2 cellular contexts compared by ENCODE assay signal in the genomic region with DNA sequence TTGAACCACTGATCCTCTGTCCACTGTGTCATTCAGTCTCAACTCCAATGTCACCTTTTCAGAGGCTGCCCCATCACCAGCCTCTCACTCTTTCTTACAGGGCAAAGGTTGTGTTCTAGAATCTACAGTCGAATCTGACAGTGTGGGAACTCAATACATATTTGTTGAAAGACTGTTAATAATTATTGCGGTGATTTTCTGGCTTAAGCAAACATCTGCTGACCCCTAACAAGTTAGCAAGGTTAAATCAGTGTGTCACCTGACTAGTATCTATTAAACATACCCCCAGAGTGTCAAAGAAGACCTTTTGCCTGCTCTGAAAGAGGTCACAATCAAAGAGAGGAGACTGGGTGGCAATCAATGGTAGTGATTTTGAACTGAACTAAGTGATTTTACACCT.
A peak's percentile ranks its signal among the peaks of the same experiment; 100 is the strongest.
TF ChIP-seq lines count a peak whose summit lies in the region.

No MANE protein-coding gene starts in this region.

TF ChIP-seq in HepG2, 621 proteins besides CTCF, POLR2A, EP300 and RAD21 (continues in another document):
- TF ChIP-seq NR3C1 (CRISPR knock-in tag; IDR thresholded peaks at IDR 0.05) (no peak), ZFP1 (CRISPR knock-in tag; IDR thresholded peaks at IDR 0.05) (no peak), ZNF775 (CRISPR knock-in tag; IDR thresholded peaks at IDR 0.05; ENCODE audit: borderline replicate concordance) (no peak), REPIN1 (CRISPR knock-in tag; IDR thresholded peaks at IDR 0.05; ENCODE audit: borderline replicate concordance, low read depth) (peak; percentile 26; the same call in 1 of the 2 replicates), ZNF33B (CRISPR knock-in tag; IDR thresholded peaks at IDR 0.05) (0 out of 2 replicates have a peak, but pooled peaks have one; percentile 16)
- TF ChIP-seq, protein P1, sequence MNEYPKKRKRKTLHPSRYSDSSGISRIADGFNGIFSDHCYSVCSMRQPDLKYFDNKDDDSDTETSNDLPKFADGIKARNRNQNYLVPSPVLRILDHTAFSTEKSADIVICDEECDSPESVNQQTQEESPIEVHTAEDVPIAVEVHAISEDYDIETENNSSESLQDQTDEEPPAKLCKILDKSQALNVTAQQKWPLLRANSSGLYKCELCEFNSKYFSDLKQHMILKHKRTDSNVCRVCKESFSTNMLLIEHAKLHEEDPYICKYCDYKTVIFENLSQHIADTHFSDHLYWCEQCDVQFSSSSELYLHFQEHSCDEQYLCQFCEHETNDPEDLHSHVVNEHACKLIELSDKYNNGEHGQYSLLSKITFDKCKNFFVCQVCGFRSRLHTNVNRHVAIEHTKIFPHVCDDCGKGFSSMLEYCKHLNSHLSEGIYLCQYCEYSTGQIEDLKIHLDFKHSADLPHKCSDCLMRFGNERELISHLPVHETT (CRISPR knock-in tag; conservative IDR thresholded peaks at IDR 0.05): no peak
- TF ChIP-seq, protein P2, sequence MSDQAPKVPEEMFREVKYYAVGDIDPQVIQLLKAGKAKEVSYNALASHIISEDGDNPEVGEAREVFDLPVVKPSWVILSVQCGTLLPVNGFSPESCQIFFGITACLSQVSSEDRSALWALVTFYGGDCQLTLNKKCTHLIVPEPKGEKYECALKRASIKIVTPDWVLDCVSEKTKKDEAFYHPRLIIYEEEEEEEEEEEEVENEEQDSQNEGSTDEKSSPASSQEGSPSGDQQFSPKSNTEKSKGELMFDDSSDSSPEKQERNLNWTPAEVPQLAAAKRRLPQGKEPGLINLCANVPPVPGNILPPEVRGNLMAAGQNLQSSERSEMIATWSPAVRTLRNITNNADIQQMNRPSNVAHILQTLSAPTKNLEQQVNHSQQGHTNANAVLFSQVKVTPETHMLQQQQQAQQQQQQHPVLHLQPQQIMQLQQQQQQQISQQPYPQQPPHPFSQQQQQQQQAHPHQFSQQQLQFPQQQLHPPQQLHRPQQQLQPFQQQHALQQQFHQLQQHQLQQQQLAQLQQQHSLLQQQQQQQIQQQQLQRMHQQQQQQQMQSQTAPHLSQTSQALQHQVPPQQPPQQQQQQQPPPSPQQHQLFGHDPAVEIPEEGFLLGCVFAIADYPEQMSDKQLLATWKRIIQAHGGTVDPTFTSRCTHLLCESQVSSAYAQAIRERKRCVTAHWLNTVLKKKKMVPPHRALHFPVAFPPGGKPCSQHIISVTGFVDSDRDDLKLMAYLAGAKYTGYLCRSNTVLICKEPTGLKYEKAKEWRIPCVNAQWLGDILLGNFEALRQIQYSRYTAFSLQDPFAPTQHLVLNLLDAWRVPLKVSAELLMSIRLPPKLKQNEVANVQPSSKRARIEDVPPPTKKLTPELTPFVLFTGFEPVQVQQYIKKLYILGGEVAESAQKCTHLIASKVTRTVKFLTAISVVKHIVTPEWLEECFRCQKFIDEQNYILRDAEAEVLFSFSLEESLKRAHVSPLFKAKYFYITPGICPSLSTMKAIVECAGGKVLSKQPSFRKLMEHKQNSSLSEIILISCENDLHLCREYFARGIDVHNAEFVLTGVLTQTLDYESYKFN (CRISPR knock-in tag; conservative IDR thresholded peaks at IDR 0.05): 0 out of 2 replicates have a peak, but pooled peaks have one; percentile 20
- TF ChIP-seq, protein P3, sequence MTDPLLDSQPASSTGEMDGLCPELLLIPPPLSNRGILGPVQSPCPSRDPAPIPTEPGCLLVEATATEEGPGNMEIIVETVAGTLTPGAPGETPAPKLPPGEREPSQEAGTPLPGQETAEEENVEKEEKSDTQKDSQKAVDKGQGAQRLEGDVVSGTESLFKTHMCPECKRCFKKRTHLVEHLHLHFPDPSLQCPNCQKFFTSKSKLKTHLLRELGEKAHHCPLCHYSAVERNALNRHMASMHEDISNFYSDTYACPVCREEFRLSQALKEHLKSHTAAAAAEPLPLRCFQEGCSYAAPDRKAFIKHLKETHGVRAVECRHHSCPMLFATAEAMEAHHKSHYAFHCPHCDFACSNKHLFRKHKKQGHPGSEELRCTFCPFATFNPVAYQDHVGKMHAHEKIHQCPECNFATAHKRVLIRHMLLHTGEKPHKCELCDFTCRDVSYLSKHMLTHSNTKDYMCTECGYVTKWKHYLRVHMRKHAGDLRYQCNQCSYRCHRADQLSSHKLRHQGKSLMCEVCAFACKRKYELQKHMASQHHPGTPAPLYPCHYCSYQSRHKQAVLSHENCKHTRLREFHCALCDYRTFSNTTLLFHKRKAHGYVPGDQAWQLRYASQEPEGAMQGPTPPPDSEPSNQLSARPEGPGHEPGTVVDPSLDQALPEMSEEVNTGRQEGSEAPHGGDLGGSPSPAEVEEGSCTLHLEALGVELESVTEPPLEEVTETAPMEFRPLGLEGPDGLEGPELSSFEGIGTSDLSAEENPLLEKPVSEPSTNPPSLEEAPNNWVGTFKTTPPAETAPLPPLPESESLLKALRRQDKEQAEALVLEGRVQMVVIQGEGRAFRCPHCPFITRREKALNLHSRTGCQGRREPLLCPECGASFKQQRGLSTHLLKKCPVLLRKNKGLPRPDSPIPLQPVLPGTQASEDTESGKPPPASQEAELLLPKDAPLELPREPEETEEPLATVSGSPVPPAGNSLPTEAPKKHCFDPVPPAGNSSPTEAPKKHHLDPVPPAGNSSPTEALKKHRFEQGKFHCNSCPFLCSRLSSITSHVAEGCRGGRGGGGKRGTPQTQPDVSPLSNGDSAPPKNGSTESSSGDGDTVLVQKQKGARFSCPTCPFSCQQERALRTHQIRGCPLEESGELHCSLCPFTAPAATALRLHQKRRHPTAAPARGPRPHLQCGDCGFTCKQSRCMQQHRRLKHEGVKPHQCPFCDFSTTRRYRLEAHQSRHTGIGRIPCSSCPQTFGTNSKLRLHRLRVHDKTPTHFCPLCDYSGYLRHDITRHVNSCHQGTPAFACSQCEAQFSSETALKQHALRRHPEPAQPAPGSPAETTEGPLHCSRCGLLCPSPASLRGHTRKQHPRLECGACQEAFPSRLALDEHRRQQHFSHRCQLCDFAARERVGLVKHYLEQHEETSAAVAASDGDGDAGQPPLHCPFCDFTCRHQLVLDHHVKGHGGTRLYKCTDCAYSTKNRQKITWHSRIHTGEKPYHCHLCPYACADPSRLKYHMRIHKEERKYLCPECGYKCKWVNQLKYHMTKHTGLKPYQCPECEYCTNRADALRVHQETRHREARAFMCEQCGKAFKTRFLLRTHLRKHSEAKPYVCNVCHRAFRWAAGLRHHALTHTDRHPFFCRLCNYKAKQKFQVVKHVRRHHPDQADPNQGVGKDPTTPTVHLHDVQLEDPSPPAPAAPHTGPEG (CRISPR knock-in tag; IDR thresholded peaks at IDR 0.05): no peak

TF ChIP-seq in K562, 482 proteins besides CTCF, POLR2A, EP300 and RAD21:
- TF ChIP-seq CBX8 (IDR thresholded peaks at IDR 0.05; ENCODE audit: borderline replicate concordance, extremely low read depth, low read depth, low read length, poor library complexity, severe bottlenecking) (no peak), KDM1A (IDR thresholded peaks at IDR 0.05) (0 out of 4 replicates have a peak, but pooled peaks have one; percentile 16 to 17)
- TF ChIP-seq, protein P4, sequence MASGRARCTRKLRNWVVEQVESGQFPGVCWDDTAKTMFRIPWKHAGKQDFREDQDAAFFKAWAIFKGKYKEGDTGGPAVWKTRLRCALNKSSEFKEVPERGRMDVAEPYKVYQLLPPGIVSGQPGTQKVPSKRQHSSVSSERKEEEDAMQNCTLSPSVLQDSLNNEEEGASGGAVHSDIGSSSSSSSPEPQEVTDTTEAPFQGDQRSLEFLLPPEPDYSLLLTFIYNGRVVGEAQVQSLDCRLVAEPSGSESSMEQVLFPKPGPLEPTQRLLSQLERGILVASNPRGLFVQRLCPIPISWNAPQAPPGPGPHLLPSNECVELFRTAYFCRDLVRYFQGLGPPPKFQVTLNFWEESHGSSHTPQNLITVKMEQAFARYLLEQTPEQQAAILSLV (tag; IDR thresholded peaks at IDR 0.05): no peak
